In the genomic region with DNA sequence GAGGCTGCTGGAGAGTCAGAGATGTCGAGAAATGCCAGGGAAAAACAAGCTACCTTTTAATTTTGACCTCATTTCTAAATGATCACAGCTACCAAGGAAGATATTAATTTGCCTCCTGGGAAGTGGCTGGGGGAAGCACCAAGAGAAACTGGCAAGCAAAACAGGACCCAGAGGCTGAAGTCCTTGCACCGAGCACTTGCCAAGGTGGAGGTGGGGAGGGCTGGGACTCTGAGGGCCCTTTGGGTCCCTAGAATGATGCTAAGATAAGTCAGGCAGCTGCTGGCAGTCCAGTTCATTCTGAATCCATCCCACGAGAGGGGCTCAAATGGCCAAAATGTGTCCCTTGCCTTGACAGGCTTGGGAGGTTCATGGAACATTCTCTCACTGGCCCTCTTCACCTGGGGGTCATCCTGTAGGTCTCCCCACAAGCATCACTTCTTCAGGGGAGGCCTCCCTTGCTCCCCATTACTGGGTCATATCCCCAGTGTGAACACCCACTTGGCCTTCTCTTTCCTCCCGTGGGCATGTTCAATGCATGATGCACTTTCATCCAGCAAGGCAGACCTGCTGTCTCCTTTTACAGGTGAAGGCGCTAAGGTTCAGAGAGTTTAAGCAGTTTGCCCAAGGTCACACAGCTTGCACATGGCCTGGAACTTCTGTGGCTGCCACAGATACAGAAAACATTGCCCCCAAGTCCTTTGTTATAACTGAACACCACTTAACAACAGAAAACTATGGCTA, we compare ENCODE assay signal across 1 cellular context.
TF ChIP-seq lines count a peak whose summit lies in the region.

No MANE protein-coding gene starts in this region.

TF ChIP-seq in HepG2, 621 proteins besides CTCF, POLR2A, EP300 and RAD21:
- TF ChIP-seq RERE (CRISPR knock-in tag; IDR thresholded peaks at IDR 0.05; ENCODE audit: low read depth), result no peak
- TF ChIP-seq ZNF768 (CRISPR knock-in tag; IDR thresholded peaks at IDR 0.05), result peak; percentile 91
- peak; percentile 37; the same call in 1 of the 2 replicates for TF ChIP-seq ZMYM3 (CRISPR knock-in tag; IDR thresholded peaks at IDR 0.05)
TF ChIP-seq in HepG2: peak in this region for 2.
